In the genomic region with DNA sequence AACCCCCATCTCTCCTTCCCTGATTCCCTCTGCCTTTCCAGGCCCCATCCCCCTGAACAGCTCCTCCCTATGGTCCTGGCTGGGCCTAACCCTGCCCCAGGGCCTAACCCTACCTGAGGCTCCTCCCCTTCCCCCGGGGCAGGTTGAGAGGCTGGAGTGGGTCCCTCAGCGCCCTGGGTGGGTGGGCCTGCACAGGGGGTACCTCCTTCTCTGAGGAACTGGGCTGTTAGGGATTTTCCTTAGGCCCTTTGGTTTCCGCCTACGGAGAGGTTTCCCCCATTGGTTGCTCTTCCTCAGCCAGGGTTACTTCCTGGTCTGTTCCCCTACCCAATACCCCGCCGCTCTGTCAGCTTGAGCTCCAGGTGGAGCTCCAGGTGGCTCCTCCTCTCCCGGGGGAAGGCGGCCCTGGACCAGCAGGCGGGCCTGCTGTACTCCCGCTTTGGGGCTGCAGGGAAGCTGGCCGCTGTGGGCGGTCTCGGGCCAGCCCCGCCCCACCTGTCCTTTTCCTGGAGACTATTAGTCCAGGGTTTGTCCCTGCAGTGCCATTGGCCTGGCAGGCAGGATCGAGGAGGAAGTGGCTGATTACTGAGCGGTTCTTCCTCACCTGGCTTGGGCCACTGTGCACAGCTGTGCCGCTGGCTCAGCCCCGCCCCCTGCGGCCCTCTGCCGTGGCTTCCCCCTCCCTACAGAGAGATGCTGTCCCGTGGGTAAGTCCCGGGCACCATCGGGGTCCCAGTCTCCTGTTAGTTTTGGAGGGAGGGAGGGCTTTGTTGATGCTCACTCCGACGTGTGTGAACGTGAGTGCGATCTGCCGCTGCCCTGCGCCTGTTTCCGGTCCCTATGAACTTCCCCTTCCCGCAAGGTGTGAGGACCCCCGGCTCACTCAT, we compare ENCODE assay signal across 1 cellular context.
A peak's percentile ranks its signal among the peaks of the same experiment; 100 is the strongest.
TF ChIP-seq lines count a peak whose summit lies in the region.

No MANE protein-coding gene starts in this region.

TF ChIP-seq in HEK293, 187 proteins besides CTCF, POLR2A, EP300 and RAD21 (continued from another document and continues in another):
- TF ChIP-seq ZBTB11 (tag by site-specific recombination; conservative IDR thresholded peaks at IDR 0.05; ENCODE audit: low read depth): peak; percentile 44
- peak; percentile 30; the same call in 1 of the 2 replicates for TF ChIP-seq SP7 (tag by site-specific recombination; IDR thresholded peaks at IDR 0.05)
- TF ChIP-seq, protein P1, sequence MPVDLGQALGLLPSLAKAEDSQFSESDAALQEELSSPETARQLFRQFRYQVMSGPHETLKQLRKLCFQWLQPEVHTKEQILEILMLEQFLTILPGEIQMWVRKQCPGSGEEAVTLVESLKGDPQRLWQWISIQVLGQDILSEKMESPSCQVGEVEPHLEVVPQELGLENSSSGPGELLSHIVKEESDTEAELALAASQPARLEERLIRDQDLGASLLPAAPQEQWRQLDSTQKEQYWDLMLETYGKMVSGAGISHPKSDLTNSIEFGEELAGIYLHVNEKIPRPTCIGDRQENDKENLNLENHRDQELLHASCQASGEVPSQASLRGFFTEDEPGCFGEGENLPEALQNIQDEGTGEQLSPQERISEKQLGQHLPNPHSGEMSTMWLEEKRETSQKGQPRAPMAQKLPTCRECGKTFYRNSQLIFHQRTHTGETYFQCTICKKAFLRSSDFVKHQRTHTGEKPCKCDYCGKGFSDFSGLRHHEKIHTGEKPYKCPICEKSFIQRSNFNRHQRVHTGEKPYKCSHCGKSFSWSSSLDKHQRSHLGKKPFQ (tag by site-specific recombination; IDR thresholded peaks at IDR 0.05): peak; percentile 74; the same call in 1 of the 2 replicates
- no peak for TF ChIP-seq ZBTB21 (tag by site-specific recombination; IDR thresholded peaks at IDR 0.05)
- no peak for TF ChIP-seq ZNF148 (tag by site-specific recombination; IDR thresholded peaks at IDR 0.05; ENCODE audit: borderline replicate concordance)
- peak; percentile 97 for TF ChIP-seq SP2 (tag by site-specific recombination; IDR thresholded peaks at IDR 0.05)
- TF ChIP-seq ZNF214 (tag by site-specific recombination; IDR thresholded peaks at IDR 0.05; ENCODE audit: borderline replicate concordance): no peak
- TF ChIP-seq ZXDB (tag by site-specific recombination; IDR thresholded peaks at IDR 0.05): peak; percentile 42; the same call in 1 of the 2 replicates
- peak; percentile 28; the same call in 1 of the 2 replicates for TF ChIP-seq ZNF600 (tag by site-specific recombination; IDR thresholded peaks at IDR 0.05)
- TF ChIP-seq ZNF202 (tag by site-specific recombination; IDR thresholded peaks at IDR 0.05; ENCODE audit: borderline replicate concordance): no peak
- TF ChIP-seq ZNF544 (tag by site-specific recombination; IDR thresholded peaks at IDR 0.05): no peak
- TF ChIP-seq ZNF610 (tag by site-specific recombination; IDR thresholded peaks at IDR 0.05; ENCODE audit: borderline replicate concordance): 0 out of 2 replicates have a peak, but pooled peaks have one; percentile 70
- TF ChIP-seq ZNF26 (tag by site-specific recombination; IDR thresholded peaks at IDR 0.05): no peak
- TF ChIP-seq SALL2 (tag by site-specific recombination; IDR thresholded peaks at IDR 0.05; ENCODE audit: borderline replicate concordance): no peak
- TF ChIP-seq KLF8 (tag by site-specific recombination; IDR thresholded peaks at IDR 0.05): no peak; the same call in 1 of the 2 replicates
- no peak for TF ChIP-seq HOXA7 (CRISPR knock-in tag; IDR thresholded peaks at IDR 0.05; ENCODE audit: borderline replicate concordance)
- TF ChIP-seq ZNF501 (tag by site-specific recombination; IDR thresholded peaks at IDR 0.05): no peak; the same call in 1 of the 2 replicates
- no peak for TF ChIP-seq ZNF10 (tag by site-specific recombination; IDR thresholded peaks at IDR 0.05)
- no peak for TF ChIP-seq HIC1 (tag by site-specific recombination; IDR thresholded peaks at IDR 0.05)
- peak; percentile 54; the same call in 1 of the 2 replicates for TF ChIP-seq FEZF1 (tag by site-specific recombination; IDR thresholded peaks at IDR 0.05)
- no peak for TF ChIP-seq ZNF488 (tag by site-specific recombination; IDR thresholded peaks at IDR 0.05)
- peak; percentile 80 for TF ChIP-seq IKZF3 (tag by site-specific recombination; IDR thresholded peaks at IDR 0.05)
- 0 out of 2 replicates have a peak, but pooled peaks have one; percentile 9 for TF ChIP-seq ZBTB7A (tag by site-specific recombination; IDR thresholded peaks at IDR 0.05; ENCODE audit: low read depth)
- peak; percentile 72 for TF ChIP-seq ZBTB8A (tag by site-specific recombination; IDR thresholded peaks at IDR 0.05)
- peak; percentile 78 for TF ChIP-seq KLF9 (tag by site-specific recombination; IDR thresholded peaks at IDR 0.05; ENCODE audit: low read depth)
- TF ChIP-seq, protein P2, sequence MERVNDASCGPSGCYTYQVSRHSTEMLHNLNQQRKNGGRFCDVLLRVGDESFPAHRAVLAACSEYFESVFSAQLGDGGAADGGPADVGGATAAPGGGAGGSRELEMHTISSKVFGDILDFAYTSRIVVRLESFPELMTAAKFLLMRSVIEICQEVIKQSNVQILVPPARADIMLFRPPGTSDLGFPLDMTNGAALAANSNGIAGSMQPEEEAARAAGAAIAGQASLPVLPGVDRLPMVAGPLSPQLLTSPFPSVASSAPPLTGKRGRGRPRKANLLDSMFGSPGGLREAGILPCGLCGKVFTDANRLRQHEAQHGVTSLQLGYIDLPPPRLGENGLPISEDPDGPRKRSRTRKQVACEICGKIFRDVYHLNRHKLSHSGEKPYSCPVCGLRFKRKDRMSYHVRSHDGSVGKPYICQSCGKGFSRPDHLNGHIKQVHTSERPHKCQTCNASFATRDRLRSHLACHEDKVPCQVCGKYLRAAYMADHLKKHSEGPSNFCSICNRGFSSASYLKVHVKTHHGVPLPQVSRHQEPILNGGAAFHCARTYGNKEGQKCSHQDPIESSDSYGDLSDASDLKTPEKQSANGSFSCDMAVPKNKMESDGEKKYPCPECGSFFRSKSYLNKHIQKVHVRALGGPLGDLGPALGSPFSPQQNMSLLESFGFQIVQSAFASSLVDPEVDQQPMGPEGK (tag by site-specific recombination; IDR thresholded peaks at IDR 0.05): peak; percentile 72
- TF ChIP-seq ZBTB49 (tag by site-specific recombination; IDR thresholded peaks at IDR 0.05; ENCODE audit: low read depth): no peak
- TF ChIP-seq ZNF394 (tag by site-specific recombination; IDR thresholded peaks at IDR 0.05; ENCODE audit: borderline replicate concordance): peak; percentile 9; the same call in 1 of the 2 replicates
- peak; percentile 88 for TF ChIP-seq ZNF423 (tag by site-specific recombination; IDR thresholded peaks at IDR 0.05)
- TF ChIP-seq ZFHX2 (tag by site-specific recombination; conservative IDR thresholded peaks at IDR 0.05): peak; percentile 49
- TF ChIP-seq ZEB2 (tag by site-specific recombination; IDR thresholded peaks at IDR 0.05): 0 out of 2 replicates have a peak, but pooled peaks have one; percentile 56
- no peak; the same call in 1 of the 2 replicates for TF ChIP-seq ZNF513 (tag by site-specific recombination; IDR thresholded peaks at IDR 0.05)
- no peak for TF ChIP-seq ZNF169 (tag by site-specific recombination; IDR thresholded peaks at IDR 0.05)
